ENCODE assay signal across 8 cellular contexts in genomic region chr4:38664704-38665401, GRCh38. TPM values are rescaled to one million over a fixed set of nuclear protein-coding genes. Genes with fewer than 3 reads are reported as not detected.
DNase-seq lines count a peak whose midpoint lies in the region; FAIRE-seq and TF ChIP-seq lines count a peak whose summit lies in the region.

No MANE protein-coding gene starts in this region.

- H3K27me3 Mint-ChIP-seq in chondrocyte (ENCODE audit: low read depth): no peaks in the 10 kb centered on the region

- peak overlapping the region; percentile 88 for H3K4me3 Mint-ChIP-seq in chondrocyte (ENCODE audit: unreplicated experiment)

- TF ChIP-seq POLR2A in GM12891 (IDR thresholded peaks at IDR 0.05; ENCODE audit: low read depth, low read length): no peak

- H3K4me1 Mint-ChIP-seq in chondrocyte (ENCODE audit: low read depth): peaks cover 56% of the 10 kb centered on the region

- H3K36me3 Mint-ChIP-seq in chondrocyte (ENCODE audit: low read depth): no peaks in the 10 kb centered on the region

- H3K27ac Mint-ChIP-seq in chondrocyte (ENCODE audit: unreplicated experiment): peak overlapping the region; percentile 98

- no peak for DNase-seq in GM06990 (ENCODE audit: extremely low read depth, insufficient read length)
- DNase-seq in NCI-H1092 treated with DMSO at 0.1 percent for 48 hours (lab: John Stamatoyannopoulos, UW): peak; percentile 48
- DNase-seq in T-helper 9 cell: peak; percentile 43
- DNase-seq in chondrocyte (ENCODE audit: low spot score): no peak
- peak; percentile 51 to 53 for DNase-seq in stimulated activated CD4-positive, alpha-beta T cell treated with anti-CD3 and anti-CD28 coated beads, Interleukin-2, amount 100 ng/mL, for 24 hours
- no peak for DNase-seq in GM12891 (ENCODE audit: insufficient read length, low spot score)
- DNase-seq in iPS-NIHi7 (ENCODE audit: extremely low spot score): no peak

- no peaks in the 10 kb centered on the region for H3K36me3 ChIP-seq in GM06990 (ENCODE audit: control insufficient read depth, insufficient read depth, low read length)

- no peak for FAIRE-seq in GM12891 (lab: Jason Lieb, UNC)

- H3K27me3 ChIP-seq in GM06990 (replicated peaks; ENCODE audit: control insufficient read depth, insufficient read depth, low read length): peaks cover 4% of the 10 kb centered on the region
- H3K27me3 ChIP-seq in layer of hippocampus (ENCODE audit: control insufficient read depth, insufficient read depth, low read length): no peaks in the 10 kb centered on the region

- no peak for TF ChIP-seq CTCF in GM06990 (IDR thresholded peaks at IDR 0.05; ENCODE audit: insufficient read depth, low read length, poor library complexity, severe bottlenecking)
- TF ChIP-seq CTCF in chondrocyte (IDR thresholded peaks at IDR 0.05): peak; percentile 20

- peaks cover 5% of the 10 kb centered on the region for H3K9me3 Mint-ChIP-seq in chondrocyte (ENCODE audit: low read depth)

- peak overlapping the region; percentile 97 for H3K27ac ChIP-seq in layer of hippocampus (ENCODE audit: low read depth, low read length)

- H3K4me3 ChIP-seq in GM06990 (replicated peaks; ENCODE audit: low read depth, low read length): peak overlapping the region; percentile 65

TF ChIP-seq in GM12891, 5 proteins besides CTCF, POLR2A, EP300 and RAD21:
- TF ChIP-seq TAF1 (IDR thresholded peaks at IDR 0.05; ENCODE audit: low read depth, low read length) (no peak), PAX5 (IDR thresholded peaks at IDR 0.05; ENCODE audit: insufficient read depth, low read length, severe bottlenecking) (no peak), POLR2AphosphoS5 (IDR thresholded peaks at IDR 0.05; ENCODE audit: low read depth, low read length) (no peak), POU2F2 (IDR thresholded peaks at IDR 0.05; ENCODE audit: low read depth, low read length) (no peak)

RNA-seq across cellular contexts. Expression of gene KLF3, which starts 0.9 kb away (rescaled TPM):
- total RNA-seq in chondrocyte: 26.4 to 27.6 TPM (median 26.7 TPM) in 3 replicates
- 14.5 TPM for polyA plus RNA-seq in GM12891 (2012; ENCODE audit: low read depth, missing spikeins)

Comparison
In these comparisons a context has a peak if more than half of its experiments do, and no peak if none do; other contexts are left out.
1. DNase-seq: peak in NCI-H1092 treated with DMSO at 0.1 percent for 48 hours (single experiment), T-helper 9 cell (single experiment) and stimulated activated CD4-positive, alpha-beta T cell treated with anti-CD3 and anti-CD28 coated beads, Interleukin-2, amount 100 ng/mL, for 24 hours (2 of 2); none in GM06990 (single experiment), chondrocyte (single experiment), GM12891 (single experiment) and iPS-NIHi7 (single experiment).